In the genomic region with DNA sequence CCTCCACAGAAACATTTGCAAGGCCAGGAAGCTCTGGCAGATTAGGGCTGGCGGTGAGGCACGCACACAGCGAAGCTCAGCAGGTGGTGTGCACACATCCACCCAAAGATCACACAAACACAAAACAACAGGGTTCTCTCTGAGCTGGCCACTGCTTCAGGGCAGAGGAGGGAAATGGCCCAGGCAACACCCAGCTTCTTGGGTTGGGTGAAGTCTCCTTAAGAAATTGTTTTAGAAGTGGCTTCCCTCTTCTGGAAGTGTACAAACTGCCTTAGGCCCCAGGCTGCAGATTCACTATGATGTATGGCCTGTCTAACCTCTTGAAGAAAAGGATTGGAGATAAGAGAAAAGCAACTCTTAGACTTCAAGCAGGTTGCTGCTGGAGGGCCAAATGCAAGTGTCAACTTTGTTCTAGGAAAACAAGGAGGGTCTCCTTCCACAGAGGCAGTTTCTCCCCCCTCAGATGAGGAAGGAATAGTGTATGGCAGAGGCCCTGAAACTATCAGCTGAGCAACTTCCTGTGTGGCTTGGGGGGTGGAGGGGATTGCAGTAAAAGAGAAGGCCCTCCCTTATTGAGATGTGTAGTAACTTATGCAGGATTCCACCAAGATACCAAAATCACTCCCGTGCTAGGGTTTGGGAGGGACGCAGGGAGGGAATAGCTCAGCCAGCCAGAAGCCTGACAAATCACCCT, we compare ENCODE assay signal across 9 cellular contexts. TPM values are rescaled to one million over a fixed set of nuclear protein-coding genes. Genes with fewer than 3 reads are reported as not detected.
DNase-seq lines count a peak whose midpoint lies in the region; ATAC-seq and TF ChIP-seq lines count a peak whose summit lies in the region.
"Had no signal": no experiment of that assay in that cellular context is flagged by ENCODE, and none has a peak within 500 bp of the region (broad histone marks: within the 10 kb centered on the region; RNA-seq: fewer than 3 reads in every experiment).

No MANE protein-coding gene starts in this region.

- no TSS peak for BruUV-seq in A673 (replicated peaks; lab: Mats Ljungman, UMichigan)

- H3K27me3 Mint-ChIP-seq in activated CD4-positive, alpha-beta memory T cell treated with anti-CD3 and anti-CD28 coated beads, Interleukin-2, amount 10 ng/mL, durations not matched to agents 7 days and 5 days, result no peaks in the 10 kb centered on the region

- POLR2A ChIA-PET in activated CD4-positive, alpha-beta memory T cell treated with anti-CD3 and anti-CD28 coated beads, Interleukin-2, amount 10 ng/mL, durations not matched to agents 7 days and 5 days (lab: Charles Lee), result interaction anchor here (0.6 to 13.0 kb wide), 19 partner anchors 9 to 757 kb away, joined by 3 to 189 read pairs (median 7); a partner anchor contains a TSS
- POLR2A ChIA-PET in A673 (lab: Charles Lee; ENCODE audit: low non-redundant PET), result no interaction called here

- H3K4me3 ChIP-seq in lung (no peak overlapping the region), A673 (ENCODE audit: low read depth, low read length, poor library complexity, severe bottlenecking) (no peak overlapping the region)
- H3K4me3 ChIP-seq: MG63 had no signal

- intact Hi-C loops in A673 (cut with micrococcal nuclease; ENCODE audit: unreplicated experiment), result no loop called here

- peaks cover 78% of the 10 kb centered on the region for H3K4me1 Mint-ChIP-seq in activated CD4-positive, alpha-beta memory T cell treated with anti-CD3 and anti-CD28 coated beads, Interleukin-2, amount 10 ng/mL, durations not matched to agents 7 days and 5 days

- H3K27ac ChIP-seq in lung (ENCODE audit: low read depth in 1 of 2, low read length in 1 of 2) (peak overlapping the region; percentile 73 to 75), A673 (ENCODE audit: low read depth, low read length, poor library complexity, severe bottlenecking) (no peak overlapping the region)

- ATAC-seq in GM21723 (IDR thresholded peaks at IDR 0.05; ENCODE audit: unreplicated experiment) (peak; percentile 20), lung (ENCODE audit: insufficient read depth, low FRiP score) (no peak), GM19328 (IDR thresholded peaks at IDR 0.05; ENCODE audit: unreplicated experiment) (no peak)

- CTCF ChIA-PET in activated CD4-positive, alpha-beta memory T cell treated with anti-CD3 and anti-CD28 coated beads, Interleukin-2, amount 10 ng/mL, durations not matched to agents 7 days and 5 days (lab: Charles Lee), result interaction anchor here (1.0 to 4.1 kb wide), 11 partner anchors 10 to 412 kb away, joined by 3 to 62 read pairs (median 5); a partner anchor contains a TSS
- CTCF ChIA-PET in A673 (lab: Charles Lee), result no interaction called here

- H3K4me3 Mint-ChIP-seq in activated CD4-positive, alpha-beta memory T cell treated with anti-CD3 and anti-CD28 coated beads, Interleukin-2, amount 10 ng/mL, durations not matched to agents 7 days and 5 days, result peak overlapping the region; percentile 91

- H3K27ac Mint-ChIP-seq in activated CD4-positive, alpha-beta memory T cell treated with anti-CD3 and anti-CD28 coated beads, Interleukin-2, amount 10 ng/mL, durations not matched to agents 7 days and 5 days, result peak overlapping the region; percentile 90

- H3K4me1 ChIP-seq in lung (ENCODE audit: control insufficient read depth in 2 of 2, insufficient read depth in 2 of 2, low read length in 2 of 2) (peaks cover 14 to 23% of the 10 kb centered on the region in 2 donors), A673 (ENCODE audit: insufficient read depth, low read length, poor library complexity, severe bottlenecking) (peaks cover 3% of the 10 kb centered on the region)

- H3K27me3 ChIP-seq in lung (ENCODE audit: control insufficient read depth, insufficient read depth) (no peaks in the 10 kb centered on the region), A673 (replicated peaks; ENCODE audit: insufficient read depth, low read depth, low read length, poor library complexity) (peaks cover 27% of the 10 kb centered on the region)
- H3K27me3 ChIP-seq: MG63 had no signal

- peaks cover 70% of the 10 kb centered on the region for H3K36me3 Mint-ChIP-seq in activated CD4-positive, alpha-beta memory T cell treated with anti-CD3 and anti-CD28 coated beads, Interleukin-2, amount 10 ng/mL, durations not matched to agents 7 days and 5 days (ENCODE audit: low read depth)

- H3K36me3 ChIP-seq in lung (ENCODE audit: control insufficient read depth in 2 of 2, insufficient read depth in 2 of 2, low read length in 2 of 2) (no peaks in the 10 kb centered on the region), A673 (ENCODE audit: insufficient read depth, low read length, poor library complexity, severe bottlenecking) (no peaks in the 10 kb centered on the region)
- H3K36me3 ChIP-seq: MG63 had no signal

- no peaks in the 10 kb centered on the region for H3K9me3 Mint-ChIP-seq in activated CD4-positive, alpha-beta memory T cell treated with anti-CD3 and anti-CD28 coated beads, Interleukin-2, amount 10 ng/mL, durations not matched to agents 7 days and 5 days

- whole genome bisulfite sequencing in lung, 2 donors, result 29 to 55% methylated on average over 5 of the region's 5 CpGs

- no peak for TF ChIP-seq CTCF in lung (IDR thresholded peaks at IDR 0.05; ENCODE audit: control extremely low read depth, extremely low read depth)
- no peak for TF ChIP-seq CTCF in A673 (conservative IDR thresholded peaks at IDR 0.05; ENCODE audit: low read depth, low read length)

- H3K9me3 ChIP-seq in lung (ENCODE audit: control insufficient read depth in 2 of 2, insufficient read depth in 1 of 2, low read length in 1 of 2) (no peaks in the 10 kb centered on the region), A673 (ENCODE audit: low read depth, low read length, poor library complexity, severe bottlenecking) (no peaks in the 10 kb centered on the region)
- H3K9me3 ChIP-seq: MG63 had no signal

- DNase-seq in Ammon's horn (ENCODE audit: low spot score) (peak; percentile 51), lung (ENCODE audit: low spot score) (no peak), D341Med (ENCODE audit: low spot score) (no peak), SHP77 (lab: John Stamatoyannopoulos, UW) (no peak), A673 (ENCODE audit: low spot score) (no peak)
- peak; percentile 60 for DNase-seq in activated CD4-positive, alpha-beta memory T cell treated with anti-CD3 and anti-CD28 coated beads, Interleukin-2, amount 10 ng/mL, durations not matched to agents 7 days and 5 days
- DNase-seq: MG63 had no signal

RNA-seq across cellular contexts. Expression of a gene that starts 2.1 kb away (rescaled TPM):
- 100 to 1,000 TPM; 155 to 158 TPM for total RNA-seq in activated CD4-positive, alpha-beta memory T cell treated with anti-CD3 and anti-CD28 coated beads, Interleukin-2, amount 10 ng/mL, durations not matched to agents 7 days and 5 days
- 10 to 100 TPM; 22.7 to 29.4 TPM for total RNA-seq in lung
- polyA plus RNA-seq in lung, result 10 to 100 TPM in 1 of 2 donors, 1 to 10 TPM in 1; 7.6 to 25.0 TPM
- total RNA-seq in A673 (2021), result not detected in 2 replicates

Comparison
In these comparisons a context has a peak if more than half of its experiments do, and no peak if none do; other contexts are left out.
1. DNase-seq: peak in Ammon's horn (single experiment) and activated CD4-positive, alpha-beta memory T cell treated with anti-CD3 and anti-CD28 coated beads, Interleukin-2, amount 10 ng/mL, durations not matched to agents 7 days and 5 days (single experiment); none in lung (single experiment), D341Med (single experiment), SHP77 (0 of 2) and A673 (single experiment).
2. RNA of a gene that starts 2.1 kb away (total RNA-seq): 155 to 158 TPM in activated CD4-positive, alpha-beta memory T cell treated with anti-CD3 and anti-CD28 coated beads, Interleukin-2, amount 10 ng/mL, durations not matched to agents 7 days and 5 days and 22.7 to 29.4 TPM in lung; not detected in A673; every median in the first group is over 10 times any median in the second.